19 cellular contexts compared by ENCODE assay signal in the genomic region with DNA sequence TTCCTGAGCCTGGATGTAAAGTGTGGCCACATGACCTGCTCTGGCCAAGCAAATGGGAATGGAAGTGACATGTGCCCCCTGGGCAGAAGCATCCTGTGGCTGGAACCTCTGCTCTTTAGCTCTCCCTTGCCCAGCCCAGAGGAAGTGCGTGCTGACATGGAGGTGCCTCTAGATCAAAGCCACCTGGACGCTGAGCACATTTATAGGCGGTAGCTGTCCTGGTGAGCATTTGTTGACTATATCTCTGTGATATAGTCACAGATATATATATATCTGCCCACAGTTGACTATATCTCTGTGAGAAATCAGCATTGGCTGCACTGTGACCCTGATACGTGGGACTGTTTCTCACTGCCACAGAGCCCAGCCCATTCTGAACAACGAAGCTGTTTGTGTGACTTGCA.
A peak's percentile ranks its signal among the peaks of the same experiment; 100 is the strongest.
DNase-seq lines count a peak whose midpoint lies in the region; ATAC-seq and TF ChIP-seq lines count a peak whose summit lies in the region.
"Had no signal": no experiment of that assay in that cellular context is flagged by ENCODE, and none has a peak within 500 bp of the region (broad histone marks: within the 10 kb centered on the region; RNA-seq: fewer than 3 reads in every experiment).

No MANE protein-coding gene starts in this region.

- no peak overlapping the region for H3K27ac ChIP-seq in SK-N-SH (ENCODE audit: low read depth in 2 of 2, low read length in 1 of 2)
- H3K27ac ChIP-seq: C4-2B, HL-60, KMS-11 had no signal

- peaks cover 12% of the 10 kb centered on the region for H3K9me3 Mint-ChIP-seq in WTC11

- no peaks in the 10 kb centered on the region for H3K9me2 ChIP-seq in SK-N-SH

- H3K4me3 ChIP-seq in SK-N-SH (ENCODE audit: low read depth in 2 of 2, low read length in 1 of 2), result no peak overlapping the region
- H3K4me3 ChIP-seq: GM12878 had no signal

- TF ChIP-seq CTCF in SK-N-SH (IDR thresholded peaks at IDR 0.05) (no peak), WTC11 (IDR thresholded peaks at IDR 0.05) (no peak)

- H3K4me3 Mint-ChIP-seq in WTC11, result no peak overlapping the region

- no peaks in the 10 kb centered on the region for H3K36me3 ChIP-seq in SK-N-SH (replicated peaks in 1 of 2; ENCODE audit: control insufficient read depth in 1 of 2, insufficient read depth in 2 of 2, low read length in 1 of 2)

- no peaks in the 10 kb centered on the region for H3K36me3 Mint-ChIP-seq in WTC11

- H3K27ac Mint-ChIP-seq in WTC11, result 0 out of 2 replicates have a peak overlapping the region, but pooled peaks have one; percentile 24

- no peaks in the 10 kb centered on the region for H4K20me1 ChIP-seq in SK-N-SH (ENCODE audit: insufficient read depth)

- TF ChIP-seq RAD21 in SK-N-SH (IDR thresholded peaks at IDR 0.05; ENCODE audit: low read length), result no peak

- peaks cover 60% of the 10 kb centered on the region; the same call in 1 of the 2 replicates for H3K27me3 ChIP-seq in SK-N-SH (ENCODE audit: insufficient read depth)

- peaks cover 16% of the 10 kb centered on the region for H3K4me1 Mint-ChIP-seq in WTC11

- H3K79me2 ChIP-seq in SK-N-SH (ENCODE audit: insufficient read depth), result no peaks in the 10 kb centered on the region

- no peaks in the 10 kb centered on the region; the same call in 1 of the 2 replicates for H3K27me3 Mint-ChIP-seq in WTC11 (ENCODE audit: low read depth)

- H2AFZ ChIP-seq in SK-N-SH (ENCODE audit: low read depth), result no peak overlapping the region

- H3F3A ChIP-seq in SK-N-SH (replicated peaks; ENCODE audit: insufficient read depth), result no peaks in the 10 kb centered on the region

- peak; percentile 55 for DNase-seq in SK-N-SH
- no peak for DNase-seq in WTC11 (ENCODE audit: low spot score)
- DNase-seq in iPS-NIHi11 (ENCODE audit: low spot score), result peak; percentile 45
- DNase-seq in T1000 (lab: John Stamatoyannopoulos, UW), result no peak
- DNase-seq in activated effector memory CD4-positive, alpha-beta T cell treated with Interleukin-2 at 50 U/mL for 16 hours, result no peak
- no peak for DNase-seq in NCI-H1048 (lab: John Stamatoyannopoulos, UW)
- DNase-seq in HT-29 (ENCODE audit: low spot score), result no peak
- DNase-seq: 8988T, COR-L47, DMS53, NCI-H1417, NCI-H2029, NCI-H524, T-helper 1 cell had no signal

- 34% methylated on average over 5 of the region's 5 CpGs for WGBS in SK-N-SH (ENCODE audit: low lambda C conversion rate)

- H3K9ac ChIP-seq in SK-N-SH, result no peak overlapping the region
- H3K9ac ChIP-seq: KMS-11 had no signal

- H3K4me2 ChIP-seq in SK-N-SH, result no peak overlapping the region
- H3K4me2 ChIP-seq: KMS-11 had no signal

- CTCF ChIA-PET in SK-N-SH (lab: Yijun Ruan, JAX), result no interaction called here
- CTCF ChIA-PET in WTC11 (lab: Charles Lee), result interaction anchor here (0.6 to 2.2 kb wide), 6 partner anchors 25 to 634 kb away, joined by 3 to 11 read pairs (median 4); no protein-coding TSS in a partner anchor

- no peaks in the 10 kb centered on the region for H3K9me3 ChIP-seq in SK-N-SH

- ATAC-seq in SK-N-SH treated with all-trans-retinoic acid at 6 μM for 48 hours (no peak), WTC11 (peak; percentile 61)
- ATAC-seq: GM12878 had no signal

- peaks cover 0 to 2% of the 10 kb centered on the region in 2 experiments; a peak in 1 of 4 replicates for H3K4me1 ChIP-seq in SK-N-SH (ENCODE audit: control insufficient read depth in 1 of 2, insufficient read depth in 2 of 2, low read depth in 1 of 2, low read length in 1 of 2)

- TF ChIP-seq EP300 in SK-N-SH (IDR thresholded peaks at IDR 0.05; ENCODE audit: borderline replicate concordance in 1 of 2, low read depth in 1 of 2, low read length in 1 of 2), result no peak

- POLR2A ChIA-PET in SK-N-SH (lab: Yijun Ruan, JAX), result no interaction called here
- POLR2A ChIA-PET in WTC11 (lab: Charles Lee), result interaction anchor here (1.0 kb wide), 1 partner anchor 80 kb away, joined by 4 read pairs; no protein-coding TSS in a partner anchor

TF ChIP-seq in SK-N-SH, 30 proteins besides CTCF, POLR2A, EP300 and RAD21 (continues in another document):
- TF ChIP-seq, protein P1, sequence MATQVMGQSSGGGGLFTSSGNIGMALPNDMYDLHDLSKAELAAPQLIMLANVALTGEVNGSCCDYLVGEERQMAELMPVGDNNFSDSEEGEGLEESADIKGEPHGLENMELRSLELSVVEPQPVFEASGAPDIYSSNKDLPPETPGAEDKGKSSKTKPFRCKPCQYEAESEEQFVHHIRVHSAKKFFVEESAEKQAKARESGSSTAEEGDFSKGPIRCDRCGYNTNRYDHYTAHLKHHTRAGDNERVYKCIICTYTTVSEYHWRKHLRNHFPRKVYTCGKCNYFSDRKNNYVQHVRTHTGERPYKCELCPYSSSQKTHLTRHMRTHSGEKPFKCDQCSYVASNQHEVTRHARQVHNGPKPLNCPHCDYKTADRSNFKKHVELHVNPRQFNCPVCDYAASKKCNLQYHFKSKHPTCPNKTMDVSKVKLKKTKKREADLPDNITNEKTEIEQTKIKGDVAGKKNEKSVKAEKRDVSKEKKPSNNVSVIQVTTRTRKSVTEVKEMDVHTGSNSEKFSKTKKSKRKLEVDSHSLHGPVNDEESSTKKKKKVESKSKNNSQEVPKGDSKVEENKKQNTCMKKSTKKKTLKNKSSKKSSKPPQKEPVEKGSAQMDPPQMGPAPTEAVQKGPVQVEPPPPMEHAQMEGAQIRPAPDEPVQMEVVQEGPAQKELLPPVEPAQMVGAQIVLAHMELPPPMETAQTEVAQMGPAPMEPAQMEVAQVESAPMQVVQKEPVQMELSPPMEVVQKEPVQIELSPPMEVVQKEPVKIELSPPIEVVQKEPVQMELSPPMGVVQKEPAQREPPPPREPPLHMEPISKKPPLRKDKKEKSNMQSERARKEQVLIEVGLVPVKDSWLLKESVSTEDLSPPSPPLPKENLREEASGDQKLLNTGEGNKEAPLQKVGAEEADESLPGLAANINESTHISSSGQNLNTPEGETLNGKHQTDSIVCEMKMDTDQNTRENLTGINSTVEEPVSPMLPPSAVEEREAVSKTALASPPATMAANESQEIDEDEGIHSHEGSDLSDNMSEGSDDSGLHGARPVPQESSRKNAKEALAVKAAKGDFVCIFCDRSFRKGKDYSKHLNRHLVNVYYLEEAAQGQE (IDR thresholded peaks at IDR 0.05; ENCODE audit: low read depth, low read length), result no peak
- no peak for TF ChIP-seq SIN3A (IDR thresholded peaks at IDR 0.05; ENCODE audit: borderline replicate concordance, low read depth, low read length)

TF ChIP-seq in SK-N-SH treated with all-trans-retinoic acid at 6 μM for 48 hours, 23 proteins besides CTCF, POLR2A, EP300 and RAD21:
- TF ChIP-seq ZC3H10 (CRISPR knock-in tag; IDR thresholded peaks at IDR 0.05) (no peak), BACH2 (CRISPR knock-in tag; IDR thresholded peaks at IDR 0.05; ENCODE audit: borderline replicate concordance) (no peak), ESRRG (CRISPR knock-in tag; IDR thresholded peaks at IDR 0.05) (no peak)
- TF ChIP-seq, protein P2, sequence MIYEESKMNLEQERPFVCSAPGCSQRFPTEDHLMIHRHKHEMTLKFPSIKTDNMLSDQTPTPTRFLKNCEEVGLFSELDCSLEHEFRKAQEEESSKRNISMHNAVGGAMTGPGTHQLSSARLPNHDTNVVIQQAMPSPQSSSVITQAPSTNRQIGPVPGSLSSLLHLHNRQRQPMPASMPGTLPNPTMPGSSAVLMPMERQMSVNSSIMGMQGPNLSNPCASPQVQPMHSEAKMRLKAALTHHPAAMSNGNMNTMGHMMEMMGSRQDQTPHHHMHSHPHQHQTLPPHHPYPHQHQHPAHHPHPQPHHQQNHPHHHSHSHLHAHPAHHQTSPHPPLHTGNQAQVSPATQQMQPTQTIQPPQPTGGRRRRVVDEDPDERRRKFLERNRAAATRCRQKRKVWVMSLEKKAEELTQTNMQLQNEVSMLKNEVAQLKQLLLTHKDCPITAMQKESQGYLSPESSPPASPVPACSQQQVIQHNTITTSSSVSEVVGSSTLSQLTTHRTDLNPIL (CRISPR knock-in tag; IDR thresholded peaks at IDR 0.05; ENCODE audit: low read depth), result no peak

TF ChIP-seq in WTC11, 78 proteins besides CTCF, POLR2A, EP300 and RAD21:
- no peak for TF ChIP-seq IRF2 (CRISPR knock-in tag; IDR thresholded peaks at IDR 0.05; ENCODE audit: borderline replicate concordance, low read depth)
- TF ChIP-seq, protein P3, sequence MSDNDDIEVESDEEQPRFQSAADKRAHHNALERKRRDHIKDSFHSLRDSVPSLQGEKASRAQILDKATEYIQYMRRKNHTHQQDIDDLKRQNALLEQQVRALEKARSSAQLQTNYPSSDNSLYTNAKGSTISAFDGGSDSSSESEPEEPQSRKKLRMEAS (CRISPR knock-in tag; IDR thresholded peaks at IDR 0.05), result peak; percentile 35; the same call in 1 of the 2 replicates
- TF ChIP-seq, protein P4, sequence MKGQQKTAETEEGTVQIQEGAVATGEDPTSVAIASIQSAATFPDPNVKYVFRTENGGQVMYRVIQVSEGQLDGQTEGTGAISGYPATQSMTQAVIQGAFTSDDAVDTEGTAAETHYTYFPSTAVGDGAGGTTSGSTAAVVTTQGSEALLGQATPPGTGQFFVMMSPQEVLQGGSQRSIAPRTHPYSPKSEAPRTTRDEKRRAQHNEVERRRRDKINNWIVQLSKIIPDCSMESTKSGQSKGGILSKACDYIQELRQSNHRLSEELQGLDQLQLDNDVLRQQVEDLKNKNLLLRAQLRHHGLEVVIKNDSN (CRISPR knock-in tag; IDR thresholded peaks at IDR 0.05), result peak; percentile 39; the same call in 1 of the 2 replicates
- TF ChIP-seq, protein P5, sequence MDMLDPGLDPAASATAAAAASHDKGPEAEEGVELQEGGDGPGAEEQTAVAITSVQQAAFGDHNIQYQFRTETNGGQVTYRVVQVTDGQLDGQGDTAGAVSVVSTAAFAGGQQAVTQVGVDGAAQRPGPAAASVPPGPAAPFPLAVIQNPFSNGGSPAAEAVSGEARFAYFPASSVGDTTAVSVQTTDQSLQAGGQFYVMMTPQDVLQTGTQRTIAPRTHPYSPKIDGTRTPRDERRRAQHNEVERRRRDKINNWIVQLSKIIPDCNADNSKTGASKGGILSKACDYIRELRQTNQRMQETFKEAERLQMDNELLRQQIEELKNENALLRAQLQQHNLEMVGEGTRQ (CRISPR knock-in tag; IDR thresholded peaks at IDR 0.05), result peak; percentile 74

Comparison
In these comparisons a context has a peak if more than half of its experiments do, and no peak if none do; other contexts are left out.
1. DNase-seq: peak in SK-N-SH (single experiment) and iPS-NIHi11 (single experiment); none in WTC11 (single experiment), T1000 (single experiment), activated effector memory CD4-positive, alpha-beta T cell treated with Interleukin-2 at 50 U/mL for 16 hours (single experiment), NCI-H1048 (single experiment) and HT-29 (single experiment).